ENCODE assay signal across 20 cellular contexts in genomic region chr6:125183391-125183790, GRCh38. TPM values are rescaled to one million over a fixed set of nuclear protein-coding genes. Genes with fewer than 3 reads are reported as not detected.
"Had no signal": no experiment of that assay in that cellular context is flagged by ENCODE, and none has a peak within 500 bp of the region (broad histone marks: within the 10 kb centered on the region; RNA-seq: fewer than 3 reads in every experiment).

No MANE protein-coding gene starts in this region.

- H3K9me3 ChIP-seq: esophagus muscularis mucosa, mucosa of descending colon, psoas muscle, thyroid gland had no signal

- H3K4me3 ChIP-seq: esophagus muscularis mucosa, mucosa of descending colon, psoas muscle, thyroid gland had no signal

- DNase-seq: activated B cell treated with CpG ODN at 0.5 μM for 24 hours; activated CD4-positive, alpha-beta T cell treated with anti-CD3 and anti-CD28 coated beads for 4 hours; activated CD8-positive, alpha-beta T cell treated with anti-CD3 and anti-CD28 coated beads for 36 hours; activated naive CD4-positive, alpha-beta T cell treated with anti-CD3 and anti-CD28 coated beads for 36 hours; activated T-cell treated with anti-CD3 and anti-CD28 coated beads, Interleukin-2, amount 50 U/mL, for 1 hour; aorta; effector CD8-positive, alpha-beta T cell; foreskin melanocyte; hypothalamus; left ventricle myocardium superior; mucosa of descending colon; naive B cell; psoas muscle; right cardiac atrium; stimulated activated CD4-positive, alpha-beta T cell treated with anti-CD3 and anti-CD28 coated beads, Interleukin-2, amount 100 ng/mL, for 24 hours; stimulated activated naive CD4-positive, alpha-beta T cell treated with Interleukin-2 at 50 U/mL for 16 hours; thyroid gland had no signal

- FAIRE-seq: bronchial epithelial cell, keratinocyte had no signal

- H3K36me3 ChIP-seq: esophagus muscularis mucosa, thyroid gland had no signal

- H3K27ac ChIP-seq: esophagus muscularis mucosa, psoas muscle had no signal

RNA-seq across cellular contexts. Expression of gene TPD52L1, which starts 29.8 kb away (rescaled TPM):
- total RNA-seq: activated B cell treated with CpG ODN at 0.5 μM for 24 hours had no signal
